Comparison of ENCODE assay signal across 1 cellular context in genomic region chr22:34975721-34976120, GRCh38.
TF ChIP-seq lines count a peak whose summit lies in the region.

No MANE protein-coding gene starts in this region.

TF ChIP-seq in HCT116, 20 proteins besides CTCF, POLR2A, EP300 and RAD21 (continued from another document):
- TF ChIP-seq, protein P1, sequence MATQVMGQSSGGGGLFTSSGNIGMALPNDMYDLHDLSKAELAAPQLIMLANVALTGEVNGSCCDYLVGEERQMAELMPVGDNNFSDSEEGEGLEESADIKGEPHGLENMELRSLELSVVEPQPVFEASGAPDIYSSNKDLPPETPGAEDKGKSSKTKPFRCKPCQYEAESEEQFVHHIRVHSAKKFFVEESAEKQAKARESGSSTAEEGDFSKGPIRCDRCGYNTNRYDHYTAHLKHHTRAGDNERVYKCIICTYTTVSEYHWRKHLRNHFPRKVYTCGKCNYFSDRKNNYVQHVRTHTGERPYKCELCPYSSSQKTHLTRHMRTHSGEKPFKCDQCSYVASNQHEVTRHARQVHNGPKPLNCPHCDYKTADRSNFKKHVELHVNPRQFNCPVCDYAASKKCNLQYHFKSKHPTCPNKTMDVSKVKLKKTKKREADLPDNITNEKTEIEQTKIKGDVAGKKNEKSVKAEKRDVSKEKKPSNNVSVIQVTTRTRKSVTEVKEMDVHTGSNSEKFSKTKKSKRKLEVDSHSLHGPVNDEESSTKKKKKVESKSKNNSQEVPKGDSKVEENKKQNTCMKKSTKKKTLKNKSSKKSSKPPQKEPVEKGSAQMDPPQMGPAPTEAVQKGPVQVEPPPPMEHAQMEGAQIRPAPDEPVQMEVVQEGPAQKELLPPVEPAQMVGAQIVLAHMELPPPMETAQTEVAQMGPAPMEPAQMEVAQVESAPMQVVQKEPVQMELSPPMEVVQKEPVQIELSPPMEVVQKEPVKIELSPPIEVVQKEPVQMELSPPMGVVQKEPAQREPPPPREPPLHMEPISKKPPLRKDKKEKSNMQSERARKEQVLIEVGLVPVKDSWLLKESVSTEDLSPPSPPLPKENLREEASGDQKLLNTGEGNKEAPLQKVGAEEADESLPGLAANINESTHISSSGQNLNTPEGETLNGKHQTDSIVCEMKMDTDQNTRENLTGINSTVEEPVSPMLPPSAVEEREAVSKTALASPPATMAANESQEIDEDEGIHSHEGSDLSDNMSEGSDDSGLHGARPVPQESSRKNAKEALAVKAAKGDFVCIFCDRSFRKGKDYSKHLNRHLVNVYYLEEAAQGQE (IDR thresholded peaks at IDR 0.05; ENCODE audit: low read depth), result no peak
- TF ChIP-seq EZH2phosphoT487 (IDR thresholded peaks at IDR 0.05; ENCODE audit: borderline replicate concordance) (no peak), MAX (IDR thresholded peaks at IDR 0.05) (no peak)
